In the genomic region with DNA sequence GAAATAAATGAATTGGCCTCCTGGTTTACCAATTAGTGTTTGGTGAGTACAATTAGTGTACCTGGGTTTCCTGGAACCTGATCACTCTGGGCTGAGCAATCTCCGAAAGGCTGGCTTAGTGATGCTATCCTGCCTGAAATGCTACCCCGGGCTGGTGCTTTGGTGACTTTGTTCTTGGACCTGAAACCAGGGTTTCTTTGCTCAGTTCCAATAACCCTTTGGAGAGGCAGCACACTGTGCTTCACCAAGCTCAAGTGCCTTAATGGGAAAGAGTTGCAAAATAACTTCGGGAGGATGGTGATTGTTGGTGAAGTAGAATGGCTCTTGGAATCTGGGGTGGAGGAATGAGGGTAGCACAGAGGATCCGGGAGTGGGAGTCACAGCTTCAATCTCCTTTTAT, we compare ENCODE assay signal across 23 cellular contexts. TPM values are rescaled to one million over a fixed set of nuclear protein-coding genes. Genes with fewer than 3 reads are reported as not detected.
DNase-seq lines count a peak whose midpoint lies in the region; ATAC-seq and TF ChIP-seq lines count a peak whose summit lies in the region.
"Had no signal": no experiment of that assay in that cellular context is flagged by ENCODE, and none has a peak within 500 bp of the region (broad histone marks: within the 10 kb centered on the region; RNA-seq: fewer than 3 reads in every experiment).

No MANE protein-coding gene starts in this region.

- ATAC-seq in left lung (peak; percentile 68), mucosa of descending colon (peak; percentile 20), upper lobe of right lung (peak; percentile 73)
- ATAC-seq in activated CD4-positive, CD25-positive, alpha-beta regulatory T cell treated with anti-CD3 and anti-CD28 coated beads, Interleukin-2, amount 50 U/mL, for 24 hours = no peak
- ATAC-seq: CD8-positive, alpha-beta T cell; GM12878 had no signal

- no peaks in the 10 kb centered on the region for H3K27me3 ChIP-seq in left lung
- no peaks in the 10 kb centered on the region for H3K27me3 ChIP-seq in upper lobe of right lung
- H3K27me3 ChIP-seq: BLaER1 had no signal

- H3K27ac ChIP-seq in left lung = peak overlapping the region in 1 of 2 donors; percentile 18
- H3K27ac ChIP-seq in upper lobe of right lung = peak overlapping the region; percentile 55
- H3K27ac ChIP-seq: 22Rv1, BLaER1, C4-2B, GM23248 had no signal

- H3K4me1 ChIP-seq in left lung (peaks cover 0 to 3% of the 10 kb centered on the region in 2 donors), mucosa of descending colon (ENCODE audit: low read depth) (peaks cover 5% of the 10 kb centered on the region), upper lobe of right lung (peaks cover 4% of the 10 kb centered on the region)

- H3K4me3 ChIP-seq in left lung = no peak overlapping the region
- no peak overlapping the region for H3K4me3 ChIP-seq in mucosa of descending colon
- no peak overlapping the region for H3K4me3 ChIP-seq in upper lobe of right lung
- H3K4me3 ChIP-seq: BLaER1, GM12878, GM23248 had no signal

- no peaks in the 10 kb centered on the region for H3K36me3 ChIP-seq in left lung
- no peaks in the 10 kb centered on the region for H3K36me3 ChIP-seq in mucosa of descending colon (ENCODE audit: low read depth)
- H3K36me3 ChIP-seq in upper lobe of right lung = no peaks in the 10 kb centered on the region
- H3K36me3 ChIP-seq: BLaER1 had no signal

- H3K9me3 ChIP-seq in left lung (no peaks in the 10 kb centered on the region), mucosa of descending colon (no peaks in the 10 kb centered on the region), upper lobe of right lung (no peaks in the 10 kb centered on the region)
- H3K9me3 ChIP-seq: BLaER1, Caco-2 had no signal

- DNase-seq in NCI-H2029 (lab: John Stamatoyannopoulos, UW) (peak; percentile 4), NCI-H2029 treated with DMSO at 0.1 percent for 48 hours (lab: John Stamatoyannopoulos, UW) (no peak), left lung (no peak), mucosa of descending colon (no peak), upper lobe of right lung (no peak), midbrain (lab: John Stamatoyannopoulos, UW) (no peak)
- DNase-seq in NK-92 treated with Interleukin-12 subunit alpha and Interleukin-12 subunit beta, amount 100 ng/mL, for 24 hours (lab: John Stamatoyannopoulos, UW) = no peak
- DNase-seq: Caco-2; CD4-positive, CD25-positive, alpha-beta regulatory T cell; CD8-positive, alpha-beta T cell; DMS79; EL; GDM1; GM23248; H7; HCEC 1CT had no signal

- intact Hi-C loops in left lung (cut with DNase I) = no loop called here
- intact Hi-C loops in mucosa of descending colon (cut with DNase I, micrococcal nuclease) = no loop called here
- intact Hi-C loops in upper lobe of right lung (cut with DNase I) = no loop called here

- TF ChIP-seq CTCF in left lung (IDR thresholded peaks at IDR 0.05) = no peak
- no peak for TF ChIP-seq CTCF in mucosa of descending colon (IDR thresholded peaks at IDR 0.05)
- no peak for TF ChIP-seq CTCF in upper lobe of right lung (IDR thresholded peaks at IDR 0.05)

RNA-seq across cellular contexts. Expression of gene DMBT1, which starts 6.0 kb away (rescaled TPM):
- 100 to 1,000 TPM in 1 of 2 donors, 10 to 100 TPM in 1; 47.5 to 242 TPM for total RNA-seq in left lung
- 1,000 to 10,000 TPM in 1 of 3 donors, 100 to 1,000 TPM in 1, 10 to 100 TPM in 1; 37.2 to 2,543 (median 408) TPM for total RNA-seq in mucosa of descending colon
- total RNA-seq in upper lobe of right lung = 78.6 TPM
- total RNA-seq: B cell; Caco-2; CD4-positive, CD25-positive, alpha-beta regulatory T cell; CD8-positive, alpha-beta T cell; GM23248; H1 had no signal

Comparison
In these comparisons a context has a peak if more than half of its experiments do, and no peak if none do; other contexts are left out.
1. ATAC-seq: peak in left lung (single experiment), mucosa of descending colon (single experiment) and upper lobe of right lung (single experiment); none in activated CD4-positive, CD25-positive, alpha-beta regulatory T cell treated with anti-CD3 and anti-CD28 coated beads, Interleukin-2, amount 50 U/mL, for 24 hours (0 of 2).